In the genomic region with DNA sequence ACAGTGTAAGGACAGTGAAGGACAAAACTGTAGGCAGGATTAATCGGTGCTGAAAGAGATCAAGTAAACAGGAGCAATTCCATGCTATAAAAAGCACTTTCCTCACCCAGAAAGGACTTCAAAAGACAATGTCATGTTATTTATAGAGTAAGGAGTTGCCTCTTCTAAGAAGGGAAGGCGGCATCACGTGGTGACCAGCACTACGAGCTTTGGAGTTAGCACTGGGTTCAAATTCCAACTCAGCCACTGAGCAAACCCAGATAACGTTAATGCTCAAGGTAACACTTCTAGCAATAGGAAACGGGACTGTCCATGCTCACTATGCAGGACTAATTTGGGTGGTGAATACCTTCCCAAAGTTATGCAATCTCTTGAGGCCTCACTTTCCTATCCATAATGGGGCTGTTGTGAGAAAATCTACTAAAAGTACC, we compare ENCODE assay signal across 1 cellular context.
A peak's percentile ranks its signal among the peaks of the same experiment; 100 is the strongest.
TF ChIP-seq lines count a peak whose summit lies in the region.

No MANE protein-coding gene starts in this region.

TF ChIP-seq in HepG2, 621 proteins besides CTCF, POLR2A, EP300 and RAD21 (continued from another document):
- TF ChIP-seq, protein P1, sequence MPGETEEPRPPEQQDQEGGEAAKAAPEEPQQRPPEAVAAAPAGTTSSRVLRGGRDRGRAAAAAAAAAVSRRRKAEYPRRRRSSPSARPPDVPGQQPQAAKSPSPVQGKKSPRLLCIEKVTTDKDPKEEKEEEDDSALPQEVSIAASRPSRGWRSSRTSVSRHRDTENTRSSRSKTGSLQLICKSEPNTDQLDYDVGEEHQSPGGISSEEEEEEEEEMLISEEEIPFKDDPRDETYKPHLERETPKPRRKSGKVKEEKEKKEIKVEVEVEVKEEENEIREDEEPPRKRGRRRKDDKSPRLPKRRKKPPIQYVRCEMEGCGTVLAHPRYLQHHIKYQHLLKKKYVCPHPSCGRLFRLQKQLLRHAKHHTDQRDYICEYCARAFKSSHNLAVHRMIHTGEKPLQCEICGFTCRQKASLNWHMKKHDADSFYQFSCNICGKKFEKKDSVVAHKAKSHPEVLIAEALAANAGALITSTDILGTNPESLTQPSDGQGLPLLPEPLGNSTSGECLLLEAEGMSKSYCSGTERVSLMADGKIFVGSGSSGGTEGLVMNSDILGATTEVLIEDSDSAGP (CRISPR knock-in tag; IDR thresholded peaks at IDR 0.05; ENCODE audit: borderline replicate concordance) = peak; percentile 72; the same call in 1 of the 2 replicates
- TF ChIP-seq, protein P2, sequence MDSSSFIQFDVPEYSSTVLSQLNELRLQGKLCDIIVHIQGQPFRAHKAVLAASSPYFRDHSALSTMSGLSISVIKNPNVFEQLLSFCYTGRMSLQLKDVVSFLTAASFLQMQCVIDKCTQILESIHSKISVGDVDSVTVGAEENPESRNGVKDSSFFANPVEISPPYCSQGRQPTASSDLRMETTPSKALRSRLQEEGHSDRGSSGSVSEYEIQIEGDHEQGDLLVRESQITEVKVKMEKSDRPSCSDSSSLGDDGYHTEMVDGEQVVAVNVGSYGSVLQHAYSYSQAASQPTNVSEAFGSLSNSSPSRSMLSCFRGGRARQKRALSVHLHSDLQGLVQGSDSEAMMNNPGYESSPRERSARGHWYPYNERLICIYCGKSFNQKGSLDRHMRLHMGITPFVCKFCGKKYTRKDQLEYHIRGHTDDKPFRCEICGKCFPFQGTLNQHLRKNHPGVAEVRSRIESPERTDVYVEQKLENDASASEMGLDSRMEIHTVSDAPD (CRISPR knock-in tag; IDR thresholded peaks at IDR 0.05) = 0 out of 2 replicates have a peak, but pooled peaks have one; percentile 68
- TF ChIP-seq ZNF644 (CRISPR knock-in tag; IDR thresholded peaks at IDR 0.05; ENCODE audit: low read depth) (peak; percentile 96), SSRP1 (CRISPR knock-in tag; IDR thresholded peaks at IDR 0.05) (no peak), HOXA9 (CRISPR knock-in tag; IDR thresholded peaks at IDR 0.05; ENCODE audit: borderline replicate concordance) (no peak), CBFB (CRISPR knock-in tag; IDR thresholded peaks at IDR 0.05) (peak; percentile 36; the same call in 1 of the 2 replicates), DMAP1 (CRISPR knock-in tag; IDR thresholded peaks at IDR 0.05) (peak; percentile 89), KMT2A (CRISPR knock-in tag; IDR thresholded peaks at IDR 0.05) (peak; percentile 72; the same call in 1 of the 2 replicates), MAFF (IDR thresholded peaks at IDR 0.05; ENCODE audit: low read depth, low read length) (no peak), PHF20 (CRISPR knock-in tag; IDR thresholded peaks at IDR 0.05) (0 out of 2 replicates have a peak, but pooled peaks have one; percentile 27), SAP130 (CRISPR knock-in tag; IDR thresholded peaks at IDR 0.05; ENCODE audit: low read depth) (peak; percentile 69; the same call in 1 of the 2 replicates), KLF11 (CRISPR knock-in tag; IDR thresholded peaks at IDR 0.05) (no peak), BRCA1 (CRISPR knock-in tag; IDR thresholded peaks at IDR 0.05) (0 out of 2 replicates have a peak, but pooled peaks have one; percentile 61), DNMT3B (CRISPR knock-in tag; conservative IDR thresholded peaks at IDR 0.05) (peak; percentile 25; the same call in 1 of the 2 replicates), MED13 (CRISPR knock-in tag; IDR thresholded peaks at IDR 0.05) (peak; percentile 75; the same call in 1 of the 2 replicates), ZNF510 (CRISPR knock-in tag; IDR thresholded peaks at IDR 0.05; ENCODE audit: low read depth) (no peak), STAT5B (CRISPR knock-in tag; IDR thresholded peaks at IDR 0.05) (no peak), STAG1 (CRISPR knock-in tag; IDR thresholded peaks at IDR 0.05) (peak; percentile 15; the same call in 1 of the 2 replicates), THAP11 (CRISPR knock-in tag; IDR thresholded peaks at IDR 0.05) (no peak)
- TF ChIP-seq, protein P3, sequence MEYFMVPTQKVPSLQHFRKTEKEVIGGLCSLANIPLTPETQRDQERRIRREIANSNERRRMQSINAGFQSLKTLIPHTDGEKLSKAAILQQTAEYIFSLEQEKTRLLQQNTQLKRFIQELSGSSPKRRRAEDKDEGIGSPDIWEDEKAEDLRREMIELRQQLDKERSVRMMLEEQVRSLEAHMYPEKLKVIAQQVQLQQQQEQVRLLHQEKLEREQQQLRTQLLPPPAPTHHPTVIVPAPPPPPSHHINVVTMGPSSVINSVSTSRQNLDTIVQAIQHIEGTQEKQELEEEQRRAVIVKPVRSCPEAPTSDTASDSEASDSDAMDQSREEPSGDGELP (IDR thresholded peaks at IDR 0.05; ENCODE audit: borderline replicate concordance, low read depth) = 0 out of 2 replicates have a peak, but pooled peaks have one; percentile 31
- TF ChIP-seq, protein P4, sequence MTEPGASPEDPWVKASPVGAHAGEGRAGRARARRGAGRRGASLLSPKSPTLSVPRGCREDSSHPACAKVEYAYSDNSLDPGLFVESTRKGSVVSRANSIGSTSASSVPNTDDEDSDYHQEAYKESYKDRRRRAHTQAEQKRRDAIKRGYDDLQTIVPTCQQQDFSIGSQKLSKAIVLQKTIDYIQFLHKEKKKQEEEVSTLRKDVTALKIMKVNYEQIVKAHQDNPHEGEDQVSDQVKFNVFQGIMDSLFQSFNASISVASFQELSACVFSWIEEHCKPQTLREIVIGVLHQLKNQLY (CRISPR knock-in tag; IDR thresholded peaks at IDR 0.05) = peak; percentile 97
- TF ChIP-seq, protein P5, sequence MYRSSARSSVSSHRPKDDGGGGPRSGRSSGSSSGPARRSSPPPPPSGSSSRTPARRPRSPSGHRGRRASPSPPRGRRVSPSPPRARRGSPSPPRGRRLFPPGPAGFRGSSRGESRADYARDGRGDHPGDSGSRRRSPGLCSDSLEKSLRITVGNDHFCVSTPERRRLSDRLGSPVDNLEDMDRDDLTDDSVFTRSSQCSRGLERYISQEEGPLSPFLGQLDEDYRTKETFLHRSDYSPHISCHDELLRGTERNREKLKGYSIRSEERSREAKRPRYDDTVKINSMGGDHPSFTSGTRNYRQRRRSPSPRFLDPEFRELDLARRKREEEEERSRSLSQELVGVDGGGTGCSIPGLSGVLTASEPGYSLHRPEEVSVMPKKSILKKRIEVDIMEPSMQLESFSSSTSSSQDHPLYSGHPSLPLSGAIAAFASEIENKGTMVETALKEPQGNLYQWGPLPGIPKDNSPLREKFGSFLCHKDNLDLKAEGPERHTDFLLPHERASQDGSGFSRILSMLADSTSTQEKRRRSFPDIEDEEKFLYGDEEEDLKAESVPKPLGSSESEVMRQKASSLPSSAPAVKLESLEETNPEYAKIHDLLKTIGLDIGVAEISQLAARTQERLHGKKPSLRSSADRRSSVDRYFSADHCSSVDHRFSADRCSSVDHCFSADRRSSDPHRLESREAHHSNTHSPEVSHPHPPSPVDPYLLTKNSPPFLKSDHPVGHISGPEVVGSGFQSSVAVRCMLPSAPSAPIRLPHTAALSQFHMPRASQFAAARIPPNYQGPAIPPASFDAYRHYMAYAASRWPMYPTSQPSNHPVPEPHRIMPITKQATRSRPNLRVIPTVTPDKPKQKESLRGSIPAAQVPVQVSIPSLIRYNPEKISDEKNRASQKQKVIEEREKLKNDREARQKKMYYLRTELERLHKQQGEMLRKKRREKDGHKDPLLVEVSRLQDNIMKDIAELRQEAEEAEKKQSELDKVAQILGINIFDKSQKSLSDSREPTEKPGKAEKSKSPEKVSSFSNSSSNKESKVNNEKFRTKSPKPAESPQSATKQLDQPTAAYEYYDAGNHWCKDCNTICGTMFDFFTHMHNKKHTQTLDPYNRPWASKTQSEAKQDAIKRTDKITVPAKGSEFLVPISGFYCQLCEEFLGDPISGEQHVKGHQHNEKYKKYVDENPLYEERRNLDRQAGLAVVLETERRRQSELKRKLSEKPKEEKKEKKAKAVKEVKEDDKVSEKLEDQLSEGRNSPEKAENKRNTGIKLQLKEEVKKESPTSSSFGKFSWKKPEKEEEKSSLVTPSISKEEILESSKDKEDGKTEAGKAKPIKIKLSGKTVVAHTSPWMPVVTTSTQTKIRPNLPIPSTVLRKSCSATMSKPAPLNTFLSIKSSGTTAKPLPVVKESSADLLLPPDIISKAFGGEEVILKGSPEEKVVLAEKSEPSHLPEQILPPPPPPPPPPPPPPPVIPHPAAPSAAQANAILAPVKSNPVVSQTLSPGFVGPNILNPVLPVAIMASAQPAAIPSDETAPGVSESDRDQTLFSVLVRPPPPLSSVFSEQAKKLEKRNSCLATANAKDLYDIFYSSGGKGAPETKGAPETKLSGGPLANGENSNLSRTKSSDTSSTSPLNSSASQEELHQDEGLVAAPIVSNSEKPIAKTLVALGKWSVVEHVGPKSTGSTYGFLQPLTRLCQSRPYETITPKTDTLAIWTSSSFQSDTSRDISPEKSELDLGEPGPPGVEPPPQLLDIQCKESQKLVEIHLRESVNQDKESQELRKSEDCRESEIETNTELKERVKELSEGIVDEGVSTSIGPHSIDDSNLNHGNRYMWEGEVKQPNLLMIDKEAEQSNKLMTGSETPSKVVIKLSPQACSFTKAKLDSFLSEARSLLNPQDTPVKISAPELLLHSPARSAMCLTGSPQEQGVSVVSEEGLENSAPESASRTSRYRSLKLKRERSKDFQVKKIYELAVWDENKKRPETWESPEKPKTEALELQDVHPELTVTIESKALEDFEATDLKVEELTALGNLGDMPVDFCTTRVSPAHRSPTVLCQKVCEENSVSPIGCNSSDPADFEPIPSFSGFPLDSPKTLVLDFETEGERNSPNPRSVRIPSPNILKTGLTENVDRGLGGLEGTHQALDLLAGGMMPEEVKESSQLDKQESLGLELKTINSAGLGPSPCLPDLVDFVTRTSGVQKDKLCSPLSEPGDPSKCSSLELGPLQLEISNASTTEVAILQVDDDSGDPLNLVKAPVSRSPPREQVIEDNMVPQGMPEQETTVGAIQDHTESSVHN (CRISPR knock-in tag; IDR thresholded peaks at IDR 0.05) = no peak
